Comparison of ENCODE assay signal across 10 cellular contexts in the genomic region with DNA sequence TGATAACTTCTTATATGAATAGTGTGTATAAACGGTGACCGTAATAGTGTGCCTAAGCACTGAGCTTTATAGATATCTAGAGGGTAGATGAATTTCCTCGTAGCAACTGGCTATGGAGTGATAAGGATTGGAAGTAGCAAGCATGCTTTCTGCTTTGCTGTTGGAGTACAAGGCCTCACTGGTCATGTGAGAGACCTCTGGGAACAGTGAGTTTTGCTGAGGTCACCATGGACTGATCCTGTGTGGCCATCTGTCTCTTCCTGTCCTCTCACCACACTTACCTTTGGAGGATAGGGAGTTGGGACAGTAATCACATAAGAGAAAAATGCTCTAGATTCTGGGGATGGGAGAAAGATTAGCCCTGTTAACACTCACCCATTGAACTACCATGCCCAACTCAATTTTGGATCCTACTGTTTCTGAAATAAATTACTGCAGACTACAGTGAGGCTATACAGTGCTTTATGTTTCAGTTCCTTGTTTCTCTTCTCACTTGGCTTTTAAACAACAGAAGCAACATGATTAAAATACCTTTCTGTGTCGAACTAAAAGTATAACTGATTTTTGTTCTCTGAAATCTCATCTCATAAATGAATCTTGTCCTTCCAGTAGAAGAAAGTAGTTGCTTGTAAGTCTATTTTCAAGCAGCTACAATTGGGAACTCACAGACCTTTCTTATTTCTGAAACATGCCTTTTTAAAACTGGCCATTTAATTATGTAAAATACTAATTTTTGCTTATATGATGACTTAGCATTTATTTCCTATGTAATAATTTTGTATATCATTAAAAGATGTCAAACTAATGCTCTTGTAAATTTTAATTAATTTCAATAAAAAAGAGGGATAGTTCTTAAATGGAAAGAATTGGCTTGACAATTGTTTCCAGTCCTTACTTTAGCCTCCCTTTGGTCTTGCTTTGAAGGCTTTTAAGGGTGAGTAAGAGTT. TPM values are rescaled to one million over a fixed set of nuclear protein-coding genes. Genes with fewer than 3 reads are reported as not detected.
DNase-seq lines count a peak whose midpoint lies in the region; ATAC-seq and TF ChIP-seq lines count a peak whose summit lies in the region.
"Had no signal": no experiment of that assay in that cellular context is flagged by ENCODE, and none has a peak within 500 bp of the region (broad histone marks: within the 10 kb centered on the region; RNA-seq: fewer than 3 reads in every experiment).

No MANE protein-coding gene starts in this region.

- 92 to 94% methylated on average over 3 to 4 of the region's 4 CpGs for WGBS in endodermal cell (ENCODE audit: insufficient coverage in 1 of 2, insufficient read length in 1 of 2), 2 experiments

- no peak overlapping the region for H3K4me3 ChIP-seq in endodermal cell (ENCODE audit: low read length)

- no peak overlapping the region for H3K27ac ChIP-seq in endodermal cell (ENCODE audit: low read depth, low read length)

- peak; percentile 66 for DNase-seq in GM13976 (ENCODE audit: low spot score)
- DNase-seq in endodermal cell, result no peak
- no peak for DNase-seq in cerebellar cortex (ENCODE audit: low spot score)
- no peak for DNase-seq in activated CD8-positive, alpha-beta memory T cell treated with anti-CD3 and anti-CD28 coated beads, Interleukin-2, amount 10 ng/mL, durations not matched to agents 7 days and 5 days
- no peak for DNase-seq in DMS53 (lab: John Stamatoyannopoulos, UW)
- DNase-seq in stimulated activated CD8-positive, alpha-beta memory T cell treated with anti-CD3 and anti-CD28 coated beads, Interleukin-4, amount 100 ng/mL, for 48 hours, result no peak
- DNase-seq: activated CD4-positive, alpha-beta T cell treated with anti-CD3 and anti-CD28 coated beads for 36 hours; occipital lobe had no signal

- H3K9ac ChIP-seq in endodermal cell (ENCODE audit: extremely low read depth, low read length, poor library complexity, severe bottlenecking), result no peak overlapping the region

- H3K27ac Mint-ChIP-seq in endodermal cell, result peak overlapping the region; percentile 68
- no peak overlapping the region for H3K27ac Mint-ChIP-seq in activated CD8-positive, alpha-beta memory T cell treated with anti-CD3 and anti-CD28 coated beads, Interleukin-2, amount 10 ng/mL, durations not matched to agents 7 days and 5 days
- H3K27ac Mint-ChIP-seq: activated CD4-positive, alpha-beta T cell treated with anti-CD3 and anti-CD28 coated beads for 36 hours had no signal

- peak; percentile 24 for ATAC-seq in GM19468 (IDR thresholded peaks at IDR 0.05; ENCODE audit: extremely low read depth, unreplicated experiment)
- peak; percentile 46 for ATAC-seq in HG03097 (IDR thresholded peaks at IDR 0.05; ENCODE audit: low FRiP score, unreplicated experiment)
- ATAC-seq in activated CD8-positive, alpha-beta memory T cell treated with anti-CD3 and anti-CD28 coated beads, Interleukin-2, amount 10 ng/mL, durations not matched to agents 7 days and 5 days, result no peak
- ATAC-seq: activated CD4-positive, alpha-beta T cell treated with anti-CD3 and anti-CD28 coated beads for 36 hours had no signal

- H3K4me1 Mint-ChIP-seq in endodermal cell, result peaks cover 10% of the 10 kb centered on the region
- peaks cover 28% of the 10 kb centered on the region for H3K4me1 Mint-ChIP-seq in activated CD8-positive, alpha-beta memory T cell treated with anti-CD3 and anti-CD28 coated beads, Interleukin-2, amount 10 ng/mL, durations not matched to agents 7 days and 5 days

- no peaks in the 10 kb centered on the region for H3K9me3 ChIP-seq in endodermal cell (ENCODE audit: control insufficient read depth, low read length)

- CTCF ChIA-PET in activated CD8-positive, alpha-beta memory T cell treated with anti-CD3 and anti-CD28 coated beads, Interleukin-2, amount 10 ng/mL, durations not matched to agents 7 days and 5 days (lab: Charles Lee), result no interaction called here

- H3K9me3 Mint-ChIP-seq in endodermal cell, result no peaks in the 10 kb centered on the region
- no peaks in the 10 kb centered on the region for H3K9me3 Mint-ChIP-seq in activated CD8-positive, alpha-beta memory T cell treated with anti-CD3 and anti-CD28 coated beads, Interleukin-2, amount 10 ng/mL, durations not matched to agents 7 days and 5 days (ENCODE audit: low read depth)

- no peaks in the 10 kb centered on the region for H3K4me1 ChIP-seq in endodermal cell (ENCODE audit: control insufficient read depth, insufficient read depth, low read length)

- no peaks in the 10 kb centered on the region for H3K27me3 Mint-ChIP-seq in endodermal cell (ENCODE audit: insufficient read depth)
- H3K27me3 Mint-ChIP-seq in activated CD8-positive, alpha-beta memory T cell treated with anti-CD3 and anti-CD28 coated beads, Interleukin-2, amount 10 ng/mL, durations not matched to agents 7 days and 5 days, result no peaks in the 10 kb centered on the region
- H3K27me3 Mint-ChIP-seq: activated CD4-positive, alpha-beta T cell treated with anti-CD3 and anti-CD28 coated beads for 36 hours had no signal

- no peaks in the 10 kb centered on the region for H3K27me3 ChIP-seq in endodermal cell (ENCODE audit: control insufficient read depth, insufficient read depth, low read length, poor library complexity, severe bottlenecking)

- peaks cover 76% of the 10 kb centered on the region for H3K36me3 Mint-ChIP-seq in endodermal cell (ENCODE audit: low read depth)
- H3K36me3 Mint-ChIP-seq in activated CD8-positive, alpha-beta memory T cell treated with anti-CD3 and anti-CD28 coated beads, Interleukin-2, amount 10 ng/mL, durations not matched to agents 7 days and 5 days, result peaks cover 75% of the 10 kb centered on the region

- in situ Hi-C loops in GM13976 (cut with MboI; ENCODE audit: low sequenced_read_pairs, unreplicated experiment), result no loop called here

- peaks cover 93% of the 10 kb centered on the region for H3K36me3 ChIP-seq in endodermal cell (ENCODE audit: control insufficient read depth, insufficient read depth, low read length)

- no peak overlapping the region for H3K4me3 Mint-ChIP-seq in endodermal cell
- H3K4me3 Mint-ChIP-seq in activated CD8-positive, alpha-beta memory T cell treated with anti-CD3 and anti-CD28 coated beads, Interleukin-2, amount 10 ng/mL, durations not matched to agents 7 days and 5 days, result no peak overlapping the region
- H3K4me3 Mint-ChIP-seq: activated CD4-positive, alpha-beta T cell treated with anti-CD3 and anti-CD28 coated beads for 36 hours had no signal

- TF ChIP-seq CTCF in GM13976 (IDR thresholded peaks at IDR 0.05; ENCODE audit: borderline replicate concordance, control extremely low read depth, extremely low read depth, insufficient read depth, missing control alignments), result no peak
- TF ChIP-seq CTCF in endodermal cell (conservative IDR thresholded peaks at IDR 0.05), result no peak

RNA-seq across cellular contexts. Expression of a gene that starts 8.3 kb away (rescaled TPM):
- 10 to 100 TPM; 28.8 to 36.1 TPM for total RNA-seq in endodermal cell
- 64.9 TPM for polyA plus RNA-seq in endodermal cell (2013, experiment 1 of 2)
- 56.9 TPM for polyA plus RNA-seq in endodermal cell (2013, experiment 2 of 2)
- 10 to 100 TPM; 50.9 to 59.3 TPM for total RNA-seq in activated CD8-positive, alpha-beta memory T cell treated with anti-CD3 and anti-CD28 coated beads, Interleukin-2, amount 10 ng/mL, durations not matched to agents 7 days and 5 days
